Comparison of ENCODE assay signal across 20 cellular contexts in genomic region chr3:174035317-174035886, GRCh38.
DNase-seq lines count a peak whose midpoint lies in the region; ATAC-seq and TF ChIP-seq lines count a peak whose summit lies in the region.
"Had no signal": no experiment of that assay in that cellular context is flagged by ENCODE, and none has a peak within 500 bp of the region (broad histone marks: within the 10 kb centered on the region; RNA-seq: fewer than 3 reads in every experiment).

No MANE protein-coding gene starts in this region.

- H3K9me3 ChIP-seq in HEK293 (ENCODE audit: control insufficient read depth, insufficient read depth, low read depth, low read length) = no peaks in the 10 kb centered on the region
- no peaks in the 10 kb centered on the region for H3K9me3 ChIP-seq in psoas muscle
- H3K9me3 ChIP-seq: MG63, thyroid gland had no signal

- intact Hi-C loops in psoas muscle (cut with DNase I) = no loop called here

- no peaks in the 10 kb centered on the region for H3K27me3 ChIP-seq in psoas muscle (ENCODE audit: insufficient read depth in 3 of 3, low read length in 2 of 3)
- H3K27me3 ChIP-seq: adrenal gland, MG63, thyroid gland had no signal

- H3K4me1 ChIP-seq in HEK293 (ENCODE audit: control insufficient read depth, insufficient read depth, low read length) = no peaks in the 10 kb centered on the region
- no peaks in the 10 kb centered on the region for H3K4me1 ChIP-seq in psoas muscle
- H3K4me1 ChIP-seq: adrenal gland, thyroid gland had no signal

- H3K4me3 ChIP-seq in HEK293 (ENCODE audit: low read depth, low read length) = no peak overlapping the region
- no peak overlapping the region for H3K4me3 ChIP-seq in choroid plexus epithelial cell (ENCODE audit: low read depth, low read length)
- H3K4me3 ChIP-seq in psoas muscle = no peak overlapping the region
- H3K4me3 ChIP-seq: adrenal gland, coronary artery, MG63, SK-N-MC, thyroid gland had no signal

- DNase-seq in COR-L47 (lab: John Stamatoyannopoulos, UW) (peak; percentile 89), NCI-H2196 (lab: John Stamatoyannopoulos, UW; ENCODE audit: unreplicated experiment) (peak; percentile 78), choroid plexus epithelial cell (ENCODE audit: low read depth) (peak; percentile 34), psoas muscle (no peak), COLO668 (lab: John Stamatoyannopoulos, UW; ENCODE audit: unreplicated experiment) (no peak)
- DNase-seq: activated CD4-positive, alpha-beta memory T cell treated with anti-CD3 and anti-CD28 coated beads for 36 hours; activated T-cell treated with anti-CD3 and anti-CD28 coated beads, Interleukin-2, amount 50 U/mL, for 72 hours; EL; MG63; NK-92 treated with Interleukin-12 subunit alpha and Interleukin-12 subunit beta, amount 100 ng/mL, for 24 hours; retina; stimulated activated CD4-positive, alpha-beta T cell treated with anti-CD3 and anti-CD28 coated beads, Interleukin-2, amount 100 ng/mL, for 24 hours had no signal

- TF ChIP-seq CTCF in HEK293 (tag by site-specific recombination; IDR thresholded peaks at IDR 0.05) (no peak), choroid plexus epithelial cell (conservative IDR thresholded peaks at IDR 0.05; ENCODE audit: low read depth, low read length) (no peak), psoas muscle (IDR thresholded peaks at IDR 0.05) (no peak)

- WGBS in psoas muscle, 3 donors = 20 to 36% (median 35%) methylated on average over 4 of the region's 4 CpGs

- no peak for TF ChIP-seq POLR2A in GM18505 (IDR thresholded peaks at IDR 0.05; ENCODE audit: borderline replicate concordance, extremely low read depth, insufficient read depth, insufficient read length)

- POLR2A ChIA-PET in HEK293 (lab: Yijun Ruan, JAX) = no interaction called here

- no peaks in the 10 kb centered on the region for H3K36me3 ChIP-seq in HEK293 (ENCODE audit: control insufficient read depth in 2 of 2, insufficient read depth in 1 of 2, low read length in 2 of 2)
- H3K36me3 ChIP-seq in psoas muscle (ENCODE audit: insufficient read depth in 1 of 2, low read depth in 1 of 2) = no peaks in the 10 kb centered on the region
- H3K36me3 ChIP-seq: adrenal gland, MG63, thyroid gland had no signal

- H3K27ac ChIP-seq in HEK293 (ENCODE audit: extremely low read depth, low read depth, low read length) (no peak overlapping the region), psoas muscle (no peak overlapping the region)
- H3K27ac ChIP-seq: adrenal gland, coronary artery, SK-N-MC, thyroid gland had no signal

- CTCF ChIA-PET in HEK293 (lab: Yijun Ruan, JAX) = no interaction called here

- ATAC-seq in GM18505 (IDR thresholded peaks at IDR 0.05; ENCODE audit: unreplicated experiment) (no peak), GM21786 (IDR thresholded peaks at IDR 0.05; ENCODE audit: unreplicated experiment) (no peak), psoas muscle (no peak)
- ATAC-seq: activated T-cell treated with anti-CD3 and anti-CD28 coated beads, Interleukin-2, amount 50 U/mL, for 72 hours; left lobe of liver had no signal

TF ChIP-seq in HEK293, 187 proteins besides CTCF, POLR2A, EP300 and RAD21:
- TF ChIP-seq ZBTB17 (tag by site-specific recombination; IDR thresholded peaks at IDR 0.05) (peak; percentile 54; the same call in 1 of the 2 replicates), ZIC2 (tag by site-specific recombination; IDR thresholded peaks at IDR 0.05) (peak; percentile 92), ZNF133 (tag by site-specific recombination; IDR thresholded peaks at IDR 0.05) (no peak)

Comparison
In these comparisons a context has a peak if more than half of its experiments do, and no peak if none do; other contexts are left out.
1. DNase-seq: peak in COR-L47 (single experiment), NCI-H2196 (single experiment) and choroid plexus epithelial cell (single experiment); none in psoas muscle (0 of 2) and COLO668 (single experiment).